Comparison of ENCODE assay signal across 11 cellular contexts in genomic region chr11:102320679-102321078, GRCh38. TPM values are rescaled to one million over a fixed set of nuclear protein-coding genes. Genes with fewer than 3 reads are reported as not detected.
A peak's percentile ranks its signal among the peaks of the same experiment; 100 is the strongest.
DNase-seq lines count a peak whose midpoint lies in the region; ATAC-seq and TF ChIP-seq lines count a peak whose summit lies in the region.
"Had no signal": no experiment of that assay in that cellular context is flagged by ENCODE, and none has a peak within 500 bp of the region (broad histone marks: within the 10 kb centered on the region; RNA-seq: fewer than 3 reads in every experiment).

No MANE protein-coding gene starts in this region.

- peak overlapping the region; percentile 66 for H3K27ac ChIP-seq in upper lobe of right lung
- H3K27ac ChIP-seq in brain microvascular endothelial cell = no peak overlapping the region
- H3K27ac ChIP-seq: BLaER1 treated with 17β-estradiol and CSF1 and Interleukin-3, amounts not matched to agents 10 nM and 100 nM; cardiac muscle cell had no signal

- TF ChIP-seq CTCF in upper lobe of right lung (IDR thresholded peaks at IDR 0.05) (no peak), brain microvascular endothelial cell (IDR thresholded peaks at IDR 0.05; ENCODE audit: low read depth, low read length, missing control alignments) (no peak)

- H3K9me3 Mint-ChIP-seq in activated T-helper 2 cell treated with anti-CD3 and anti-CD28 coated beads, Interferon-gamma antibody, Interleukin-2, Interleukin-4, amounts not matched to agents 10 μg/mL and 5 μg/mL and 100 μg/mL, durations not matched to agents 14 hours and 24 hours and 36 hours = no peaks in the 10 kb centered on the region

- intact Hi-C loops in Right ventricle myocardium inferior (cut with DNase I) (no loop called here), left cardiac atrium (cut with DNase I) (no loop called here), upper lobe of right lung (cut with DNase I) (no loop called here)
- intact Hi-C loops in activated T-helper 2 cell treated with anti-CD3 and anti-CD28 coated beads, Interferon-gamma antibody, Interleukin-2, Interleukin-4, amounts not matched to agents 10 μg/mL and 5 μg/mL and 100 μg/mL, durations not matched to agents 14 hours and 24 hours and 36 hours (cut with micrococcal nuclease) = no loop called here

- ATAC-seq in Right ventricle myocardium inferior (peak; percentile 73), left cardiac atrium (no peak), upper lobe of right lung (no peak)

- H3K27me3 ChIP-seq in upper lobe of right lung (no peaks in the 10 kb centered on the region), brain microvascular endothelial cell (replicated peaks) (no peaks in the 10 kb centered on the region)

- no peaks in the 10 kb centered on the region for H3K27me3 Mint-ChIP-seq in activated T-helper 2 cell treated with anti-CD3 and anti-CD28 coated beads, Interferon-gamma antibody, Interleukin-2, Interleukin-4, amounts not matched to agents 10 μg/mL and 5 μg/mL and 100 μg/mL, durations not matched to agents 14 hours and 24 hours and 36 hours (ENCODE audit: low read depth)

- peak overlapping the region; percentile 98 for H3K4me3 Mint-ChIP-seq in activated T-helper 2 cell treated with anti-CD3 and anti-CD28 coated beads, Interferon-gamma antibody, Interleukin-2, Interleukin-4, amounts not matched to agents 10 μg/mL and 5 μg/mL and 100 μg/mL, durations not matched to agents 14 hours and 24 hours and 36 hours (ENCODE audit: low read depth)

- peaks cover 74% of the 10 kb centered on the region for H3K36me3 Mint-ChIP-seq in activated T-helper 2 cell treated with anti-CD3 and anti-CD28 coated beads, Interferon-gamma antibody, Interleukin-2, Interleukin-4, amounts not matched to agents 10 μg/mL and 5 μg/mL and 100 μg/mL, durations not matched to agents 14 hours and 24 hours and 36 hours (ENCODE audit: low read depth)

- peaks cover 28% of the 10 kb centered on the region for H3K4me1 ChIP-seq in upper lobe of right lung

- DNase-seq in Right ventricle myocardium inferior (ENCODE audit: missing footprints) (no peak), left cardiac atrium (no peak), midbrain (lab: John Stamatoyannopoulos, UW) (peak; percentile 52), upper lobe of right lung (no peak), brain microvascular endothelial cell (no peak), NCI-H748 (lab: John Stamatoyannopoulos, UW; ENCODE audit: unreplicated experiment) (no peak)
- DNase-seq in activated T-helper 2 cell treated with anti-CD3 and anti-CD28 coated beads, Interferon-gamma antibody, Interleukin-2, Interleukin-4, amounts not matched to agents 10 μg/mL and 5 μg/mL and 100 μg/mL, durations not matched to agents 14 hours and 24 hours and 36 hours (ENCODE audit: low spot score) = no peak
- DNase-seq in stimulated activated CD4-positive, alpha-beta T cell treated with anti-CD3 and anti-CD28 coated beads, Interleukin-15, amount 100 ng/mL, for 24 hours = no peak
- DNase-seq: activated CD4-positive, alpha-beta T cell treated with anti-CD3 and anti-CD28 coated beads, Interleukin-2, amount 50 U/mL, for 4 hours had no signal

- H3K4me1 Mint-ChIP-seq in activated T-helper 2 cell treated with anti-CD3 and anti-CD28 coated beads, Interferon-gamma antibody, Interleukin-2, Interleukin-4, amounts not matched to agents 10 μg/mL and 5 μg/mL and 100 μg/mL, durations not matched to agents 14 hours and 24 hours and 36 hours (ENCODE audit: low read depth) = peaks cover 54% of the 10 kb centered on the region

- H3K9me3 ChIP-seq in upper lobe of right lung = no peaks in the 10 kb centered on the region
- H3K9me3 ChIP-seq: BLaER1 treated with 17β-estradiol and CSF1 and Interleukin-3, amounts not matched to agents 10 nM and 100 nM had no signal

- in situ Hi-C loops in brain microvascular endothelial cell (cut with HindIII; ENCODE audit: low pct_ligation_motif_present, low sequenced_read_pairs) = no loop called here

- peak overlapping the region; percentile 92 for H3K27ac Mint-ChIP-seq in activated T-helper 2 cell treated with anti-CD3 and anti-CD28 coated beads, Interferon-gamma antibody, Interleukin-2, Interleukin-4, amounts not matched to agents 10 μg/mL and 5 μg/mL and 100 μg/mL, durations not matched to agents 14 hours and 24 hours and 36 hours

- H3K4me3 ChIP-seq in upper lobe of right lung (no peak overlapping the region), brain microvascular endothelial cell (ENCODE audit: low read depth, low read length) (no peak overlapping the region)
- H3K4me3 ChIP-seq: BLaER1 treated with 17β-estradiol and CSF1 and Interleukin-3, amounts not matched to agents 10 nM and 100 nM; cardiac muscle cell had no signal

- no peaks in the 10 kb centered on the region for H3K36me3 ChIP-seq in upper lobe of right lung
- no peaks in the 10 kb centered on the region for H3K36me3 ChIP-seq in brain microvascular endothelial cell (replicated peaks)
- H3K36me3 ChIP-seq: BLaER1 treated with 17β-estradiol and CSF1 and Interleukin-3, amounts not matched to agents 10 nM and 100 nM; cardiac muscle cell had no signal

RNA-seq across cellular contexts. Expression of gene BIRC3, which starts 3.4 kb away (rescaled TPM):
- total RNA-seq in Right ventricle myocardium inferior (10.6 TPM), left cardiac atrium (1 to 10 TPM; 7.0 to 8.4 TPM), upper lobe of right lung (23.0 TPM)
- 217 and 221 TPM in 2 replicates for total RNA-seq in activated T-helper 2 cell treated with anti-CD3 and anti-CD28 coated beads, Interferon-gamma antibody, Interleukin-2, Interleukin-4, amounts not matched to agents 10 μg/mL and 5 μg/mL and 100 μg/mL, durations not matched to agents 14 hours and 24 hours and 36 hours

RNA-seq across cellular contexts. Expression of gene BIRC2, which starts 26.3 kb away (rescaled TPM):
- total RNA-seq in Right ventricle myocardium inferior = 32.4 TPM
- 10 to 100 TPM; 30.4 to 34.2 TPM for total RNA-seq in left cardiac atrium
- total RNA-seq in activated T-helper 2 cell treated with anti-CD3 and anti-CD28 coated beads, Interferon-gamma antibody, Interleukin-2, Interleukin-4, amounts not matched to agents 10 μg/mL and 5 μg/mL and 100 μg/mL, durations not matched to agents 14 hours and 24 hours and 36 hours = 28.0 and 30.4 TPM in 2 replicates
- total RNA-seq in upper lobe of right lung = 44.1 TPM
